Comparison of ENCODE assay signal across 28 cellular contexts in genomic region chr14:72836085-72836484, GRCh38. TPM values are rescaled to one million over a fixed set of nuclear protein-coding genes. Genes with fewer than 3 reads are reported as not detected.
"Had no signal": no experiment of that assay in that cellular context is flagged by ENCODE, and none has a peak within 500 bp of the region (broad histone marks: within the 10 kb centered on the region; RNA-seq: fewer than 3 reads in every experiment).

No MANE protein-coding gene starts in this region.

- DNase-seq: activated CD4-positive, alpha-beta T cell treated with anti-CD3 and anti-CD28 coated beads for 4 hours; activated CD8-positive, alpha-beta memory T cell treated with anti-CD3 and anti-CD28 coated beads, Interleukin-2, amount 50 U/mL, for 48 hours; activated CD8-positive, alpha-beta T cell treated with anti-CD3 and anti-CD28 coated beads, Interleukin-2, amount 10 ng/mL, durations not matched to agents 7 days and 5 days; activated effector memory CD4-positive, alpha-beta T cell treated with anti-CD3 and anti-CD28 coated beads, Interleukin-2, amount 50 U/mL, for 16 hours; activated naive CD4-positive, alpha-beta T cell treated with Interleukin-2 at 50 U/mL for 16 hours; activated T-cell treated with anti-CD3 and anti-CD28 coated beads, Interleukin-2, amount 50 U/mL, for 1 hour; amygdala; NCI-H1092 treated with DMSO at 0.1 percent for 48 hours; NCI-H1417 treated with DMSO at 0.1 percent for 48 hours; NCI-H1694; NCI-H2029; NCI-H2107; NCI-H2171 treated with DMSO at 0.1 percent for 48 hours; NCI-H226; NCI-H526; NCI-H82; OCI-M1; RPMI8226; SHP77 had no signal

- ATAC-seq: activated CD4-positive, CD25-positive, alpha-beta regulatory T cell treated with anti-CD3 and anti-CD28 coated beads, Interleukin-2, amount 50 U/mL, for 24 hours; activated CD8-positive, alpha-beta T cell treated with anti-CD3 and anti-CD28 coated beads, Interleukin-2, amount 10 ng/mL, durations not matched to agents 7 days and 5 days; Panc1 had no signal

- H3K9me3 ChIP-seq: SJSA1 had no signal

- H3K27me3 Mint-ChIP-seq: activated naive CD8-positive, alpha-beta T cell had no signal

- H3K27me3 ChIP-seq: SJSA1 had no signal

- H3K4me3 Mint-ChIP-seq: activated CD8-positive, alpha-beta T cell treated with anti-CD3 and anti-CD28 coated beads, Interleukin-2, amount 10 ng/mL, durations not matched to agents 7 days and 5 days; activated naive CD8-positive, alpha-beta T cell; activated T-helper 1 cell treated with anti-CD3 and anti-CD28 coated beads, Interleukin-12 subunit alpha, Interleukin-12 subunit beta, Interleukin-2, Interleukin-4 antibody, amounts not matched to agents 30 ng/mL and 10 ng/mL and 1 ng/mL, durations not matched to agents 14 hours and 24 hours and 36 hours; brain; T-helper 1 cell treated with Interleukin-12 subunit alpha and Interleukin-12 subunit beta and Interleukin-4 antibody, amounts not matched to agents 30 μg/mL and 1 μg/mL, for 36 hours had no signal

- H3K9me3 Mint-ChIP-seq: activated T-helper 1 cell treated with anti-CD3 and anti-CD28 coated beads, Interleukin-12 subunit alpha, Interleukin-12 subunit beta, Interleukin-2, Interleukin-4 antibody, amounts not matched to agents 30 ng/mL and 10 ng/mL and 1 ng/mL, durations not matched to agents 14 hours and 24 hours and 36 hours; brain; T-helper 1 cell treated with Interleukin-12 subunit alpha and Interleukin-12 subunit beta and Interleukin-4 antibody, amounts not matched to agents 30 μg/mL and 1 μg/mL, for 36 hours had no signal

- H3K36me3 Mint-ChIP-seq: activated naive CD8-positive, alpha-beta T cell had no signal

- H3K4me1 ChIP-seq: SJSA1 had no signal

- H3K27ac Mint-ChIP-seq: activated CD8-positive, alpha-beta T cell treated with anti-CD3 and anti-CD28 coated beads, Interleukin-2, amount 10 ng/mL, durations not matched to agents 7 days and 5 days; activated naive CD8-positive, alpha-beta T cell; activated T-helper 1 cell treated with anti-CD3 and anti-CD28 coated beads, Interleukin-12 subunit alpha, Interleukin-12 subunit beta, Interleukin-2, Interleukin-4 antibody, amounts not matched to agents 30 ng/mL and 10 ng/mL and 1 ng/mL, durations not matched to agents 14 hours and 24 hours and 36 hours; T-helper 1 cell treated with Interleukin-12 subunit alpha and Interleukin-12 subunit beta and Interleukin-4 antibody, amounts not matched to agents 30 μg/mL and 1 μg/mL, for 36 hours had no signal

- H3K36me3 ChIP-seq: SJSA1 had no signal

- H3K4me3 ChIP-seq: SJSA1 had no signal

- H3K27ac ChIP-seq: KMS-11, SJSA1 had no signal

RNA-seq across cellular contexts. Expression of gene DPF3, which starts 57.8 kb away (rescaled TPM):
- total RNA-seq: NCI-H460 had no signal
